In genomic region chr4:119041951-119042560, GRCh38 we compare ENCODE assay signal across 8 cellular contexts.
A peak's percentile ranks its signal among the peaks of the same experiment; 100 is the strongest.
DNase-seq lines count a peak whose midpoint lies in the region; ATAC-seq and TF ChIP-seq lines count a peak whose summit lies in the region.

No MANE protein-coding gene starts in this region.

- no peak overlapping the region for H3K4me3 Mint-ChIP-seq in activated T-cell treated with anti-CD3 and anti-CD28 coated beads, Interleukin-2, amount 50 U/mL, for 24 hours
- no peak overlapping the region for H3K4me3 Mint-ChIP-seq in osteocyte (ENCODE audit: unreplicated experiment)

- ATAC-seq in GM21515 (IDR thresholded peaks at IDR 0.05; ENCODE audit: unreplicated experiment) (peak; percentile 83), aorta (ENCODE audit: low FRiP score) (peak; percentile 78)

- peaks cover 17% of the 10 kb centered on the region for H3F3A ChIP-seq in DOHH2 (ENCODE audit: control insufficient read depth, insufficient read depth)

- 7 to 8% methylated on average over 6 of the region's 6 CpGs for WGBS in aorta, 2 donors

- H3K4me1 ChIP-seq in DOHH2 (ENCODE audit: control insufficient read depth, low read length) (peaks cover 97% of the 10 kb centered on the region), NT2/D1 (ENCODE audit: insufficient read depth, insufficient read length) (no peaks in the 10 kb centered on the region), aorta (ENCODE audit: control insufficient read depth in 1 of 2, insufficient read depth in 2 of 2, low read length in 2 of 2) (peaks cover 4 to 11% of the 10 kb centered on the region in 2 donors)

- peak; percentile 48 for DNase-seq in HS-5 (ENCODE audit: low read depth)
- DNase-seq in NT2/D1 (ENCODE audit: low read depth, low spot score) = peak; percentile 46
- DNase-seq in activated T-cell treated with anti-CD3 and anti-CD28 coated beads, Interleukin-2, amount 50 U/mL, for 24 hours = peak; percentile 35
- DNase-seq in foreskin fibroblast = peak; percentile 63 to 90
- DNase-seq in osteocyte (ENCODE audit: extremely low spot score, unreplicated experiment) = no peak
- peak; percentile 50 to 59 for DNase-seq in aorta

- no peaks in the 10 kb centered on the region for H3K27me3 ChIP-seq in DOHH2 (ENCODE audit: control insufficient read depth, low read length)
- H3K27me3 ChIP-seq in NT2/D1 (ENCODE audit: insufficient read depth, insufficient read length) = no peaks in the 10 kb centered on the region
- H3K27me3 ChIP-seq in aorta (ENCODE audit: control insufficient read depth in 1 of 2, insufficient read depth in 2 of 2, low read length in 1 of 2) = no peaks in the 10 kb centered on the region

- intact Hi-C loops in aorta (cut with DNase I) = loop anchor here (5.0 kb wide), 4 partner anchors 60 to 245 kb away; partner anchors contain the start of gene USP53 (in 2 of the 2)

- peaks cover 16% of the 10 kb centered on the region for H3K4me1 Mint-ChIP-seq in activated T-cell treated with anti-CD3 and anti-CD28 coated beads, Interleukin-2, amount 50 U/mL, for 24 hours (ENCODE audit: low read depth)
- peaks cover 67% of the 10 kb centered on the region for H3K4me1 Mint-ChIP-seq in osteocyte (ENCODE audit: unreplicated experiment)

- H3K27ac Mint-ChIP-seq in activated T-cell treated with anti-CD3 and anti-CD28 coated beads, Interleukin-2, amount 50 U/mL, for 24 hours = no peak overlapping the region
- H3K27ac Mint-ChIP-seq in osteocyte (ENCODE audit: unreplicated experiment) = peak overlapping the region; percentile 69

- peak overlapping the region; percentile 66 for H3K4me3 ChIP-seq in DOHH2 (ENCODE audit: low read length)
- H3K4me3 ChIP-seq in NT2/D1 (ENCODE audit: insufficient read length, low read depth) = no peak overlapping the region
- H3K4me3 ChIP-seq in foreskin fibroblast (ENCODE audit: low read depth in 1 of 2, low read length in 2 of 2) = no peak overlapping the region
- peak overlapping the region in 1 of 2 donors; percentile 48 for H3K4me3 ChIP-seq in aorta (ENCODE audit: low read length in 2 of 2)

- no peaks in the 10 kb centered on the region for H3K36me3 Mint-ChIP-seq in activated T-cell treated with anti-CD3 and anti-CD28 coated beads, Interleukin-2, amount 50 U/mL, for 24 hours (ENCODE audit: low read depth)
- no peaks in the 10 kb centered on the region for H3K36me3 Mint-ChIP-seq in osteocyte (ENCODE audit: unreplicated experiment)

- H3K36me3 ChIP-seq in DOHH2 (ENCODE audit: control insufficient read depth, low read length) (peaks cover 35% of the 10 kb centered on the region), NT2/D1 (ENCODE audit: insufficient read depth, insufficient read length, low read length) (no peaks in the 10 kb centered on the region), aorta (ENCODE audit: control insufficient read depth in 1 of 2, insufficient read depth in 2 of 2, low read length in 1 of 2) (no peaks in the 10 kb centered on the region)

- TF ChIP-seq CTCF in DOHH2 (IDR thresholded peaks at IDR 0.05; ENCODE audit: low read depth, low read length, poor library complexity, severe bottlenecking) = peak; percentile 56
- TF ChIP-seq CTCF in foreskin fibroblast (IDR thresholded peaks at IDR 0.05; ENCODE audit: low read depth, low read length) = peak; percentile 55
- TF ChIP-seq CTCF in osteocyte (IDR thresholded peaks at IDR 0.05) = peak; percentile 81

- no peaks in the 10 kb centered on the region for H3K9me3 Mint-ChIP-seq in activated T-cell treated with anti-CD3 and anti-CD28 coated beads, Interleukin-2, amount 50 U/mL, for 24 hours
- no peaks in the 10 kb centered on the region for H3K9me3 Mint-ChIP-seq in osteocyte (ENCODE audit: unreplicated experiment)

- H3K9me2 ChIP-seq in DOHH2 (replicated peaks; ENCODE audit: control insufficient read depth, low read length) = no peaks in the 10 kb centered on the region

- peak overlapping the region; percentile 89 for H3K27ac ChIP-seq in DOHH2 (ENCODE audit: low read depth, low read length)
- peak overlapping the region in 1 of 2 donors; percentile 90 for H3K27ac ChIP-seq in aorta (ENCODE audit: low read depth in 1 of 2, low read length in 2 of 2)

- H3K9me3 ChIP-seq in DOHH2 (ENCODE audit: control insufficient read depth, insufficient read depth, low read length) (peaks cover 3% of the 10 kb centered on the region; the same call in 1 of the 2 replicates), NT2/D1 (ENCODE audit: insufficient read depth, low read length) (no peaks in the 10 kb centered on the region), aorta (ENCODE audit: control insufficient read depth, low read length) (no peaks in the 10 kb centered on the region)

- H3K4me2 ChIP-seq in DOHH2 (ENCODE audit: low read length) = peak overlapping the region; percentile 50

- H3K27me3 Mint-ChIP-seq in activated T-cell treated with anti-CD3 and anti-CD28 coated beads, Interleukin-2, amount 50 U/mL, for 24 hours = no peaks in the 10 kb centered on the region
- H3K27me3 Mint-ChIP-seq in osteocyte (ENCODE audit: unreplicated experiment) = no peaks in the 10 kb centered on the region

- peaks cover 8% of the 10 kb centered on the region for H3K79me2 ChIP-seq in DOHH2 (ENCODE audit: control insufficient read depth, low read length)

- no peak overlapping the region for H3K9ac ChIP-seq in NT2/D1 (ENCODE audit: insufficient read length, low read depth)

- H4K20me1 ChIP-seq in DOHH2 (ENCODE audit: control insufficient read depth, insufficient read depth, low read depth, low read length) = no peaks in the 10 kb centered on the region
